8 cellular contexts compared by ENCODE assay signal in genomic region chr17:42107597-42108576, GRCh38.
A peak's percentile ranks its signal among the peaks of the same experiment; 100 is the strongest.
DNase-seq lines count a peak whose midpoint lies in the region; ATAC-seq and TF ChIP-seq lines count a peak whose summit lies in the region.

No MANE protein-coding gene starts in this region.

- peaks cover 2% of the 10 kb centered on the region for H3K27me3 Mint-ChIP-seq in dendritic cell treated with granulocyte-macrophage colony-stimulating factor and Interleukin-4, amounts not matched to agents 40 ng/mL and 50 ng/mL, for 4 days

- peak overlapping the region; percentile 44 for H3K27ac Mint-ChIP-seq in dendritic cell treated with granulocyte-macrophage colony-stimulating factor and Interleukin-4, amounts not matched to agents 40 ng/mL and 50 ng/mL, for 4 days

- ATAC-seq in HG02938 (IDR thresholded peaks at IDR 0.05; ENCODE audit: unreplicated experiment) (peak; percentile 46), HG03378 (IDR thresholded peaks at IDR 0.05; ENCODE audit: unreplicated experiment) (no peak)

- no peaks in the 10 kb centered on the region for H3K9me3 Mint-ChIP-seq in dendritic cell treated with granulocyte-macrophage colony-stimulating factor and Interleukin-4, amounts not matched to agents 40 ng/mL and 50 ng/mL, for 4 days

- intact Hi-C loops in dendritic cell treated with granulocyte-macrophage colony-stimulating factor and Interleukin-4, amounts not matched to agents 40 ng/mL and 50 ng/mL, for 4 days (cut with micrococcal nuclease), result no loop called here

- peak; percentile 100 for DNase-seq in GM13976 (ENCODE audit: low spot score)
- peak; percentile 95 for DNase-seq in NCI-H2227 (lab: John Stamatoyannopoulos, UW; ENCODE audit: unreplicated experiment)
- DNase-seq in activated CD4-positive, alpha-beta T cell treated with anti-CD3 and anti-CD28 coated beads, Interleukin-2, amount 50 U/mL, for 1 hour, result peak; percentile 92
- peak; percentile 11 for DNase-seq in midbrain (lab: John Stamatoyannopoulos, UW)
- DNase-seq in stimulated activated CD8-positive, alpha-beta memory T cell treated with anti-CD3 and anti-CD28 coated beads, Interleukin-4, amount 100 ng/mL, for 1 hour (ENCODE audit: low read depth in 2 of 2, low spot score in 1 of 2), result peak; percentile 82 to 88

- no peak for TF ChIP-seq CTCF in GM13976 (IDR thresholded peaks at IDR 0.05; ENCODE audit: borderline replicate concordance, control extremely low read depth, extremely low read depth, insufficient read depth, missing control alignments)

- H3K4me3 Mint-ChIP-seq in dendritic cell treated with granulocyte-macrophage colony-stimulating factor and Interleukin-4, amounts not matched to agents 40 ng/mL and 50 ng/mL, for 4 days, result peak overlapping the region; percentile 71

- peaks cover 39% of the 10 kb centered on the region for H3K4me1 Mint-ChIP-seq in dendritic cell treated with granulocyte-macrophage colony-stimulating factor and Interleukin-4, amounts not matched to agents 40 ng/mL and 50 ng/mL, for 4 days (ENCODE audit: low read depth)

- H3K36me3 Mint-ChIP-seq in dendritic cell treated with granulocyte-macrophage colony-stimulating factor and Interleukin-4, amounts not matched to agents 40 ng/mL and 50 ng/mL, for 4 days (ENCODE audit: low read depth), result peaks cover 75% of the 10 kb centered on the region

- in situ Hi-C loops in GM13976 (cut with MboI; ENCODE audit: low sequenced_read_pairs, unreplicated experiment), result loop anchor here (10.0 kb wide), 1 partner anchor 83 kb away; the partner anchor contains the start of gene NKIRAS2

Comparison
In these comparisons a context has a peak if more than half of its experiments do, and no peak if none do; other contexts are left out.
1. DNase-seq: peak in every context shown above with its lines; median percentile 100 in GM13976; 95 in NCI-H2227; 92 in activated CD4-positive, alpha-beta T cell treated with anti-CD3 and anti-CD28 coated beads, Interleukin-2, amount 50 U/mL, for 1 hour; 85 in stimulated activated CD8-positive, alpha-beta memory T cell treated with anti-CD3 and anti-CD28 coated beads, Interleukin-4, amount 100 ng/mL, for 1 hour; 11 in midbrain.